Comparison of ENCODE assay signal across 8 cellular contexts in genomic region chr4:177309525-177310371, GRCh38. TPM values are rescaled to one million over a fixed set of nuclear protein-coding genes. Genes with fewer than 3 reads are reported as not detected.
DNase-seq lines count a peak whose midpoint lies in the region; ATAC-seq lines count a peak whose summit lies in the region.

NEIL3 (plus strand) TSS chr4:177309874; CDS start chr4:177309954, 80 bp downstream.

- H3K4me1 Mint-ChIP-seq in CD4-positive, CD25-positive, alpha-beta regulatory T cell, result peaks cover 7 to 56% (median 29%) of the 10 kb centered on the region in 4 donors

- no peaks in the 10 kb centered on the region for H3K27me3 ChIP-seq in CD4-positive, CD25-positive, alpha-beta regulatory T cell (ENCODE audit: control insufficient read depth, insufficient read depth, low read length)
- H3K27me3 ChIP-seq in ectodermal cell (ENCODE audit: control insufficient read depth, insufficient read depth, low read length, poor library complexity, severe bottlenecking), result no peaks in the 10 kb centered on the region

- no peaks in the 10 kb centered on the region for H3K9me3 Mint-ChIP-seq in CD4-positive, CD25-positive, alpha-beta regulatory T cell

- 2% methylated on average over 52 of the region's 52 CpGs for WGBS in ectodermal cell, 2 experiments

- peak within 1 kb of the TSS; percentile 86 for H3K27ac ChIP-seq in CD4-positive, CD25-positive, alpha-beta regulatory T cell (ENCODE audit: insufficient read depth, low read length, poor library complexity, severe bottlenecking)
- H3K27ac ChIP-seq in ectodermal cell (ENCODE audit: insufficient read depth, low read depth, low read length, poor library complexity, severe bottlenecking), result no peak within 1 kb of the TSS

- DNase-seq in CD4-positive, CD25-positive, alpha-beta regulatory T cell, result peak; percentile 93 to 97 (median 94)
- DNase-seq in NCI-H82 (lab: John Stamatoyannopoulos, UW), result peak; percentile 94
- DNase-seq in activated CD4-positive, alpha-beta T cell treated with anti-CD3 and anti-CD28 coated beads, Interleukin-2, amount 50 U/mL, for 48 hours, result peak; percentile 98 to 99
- peak; percentile 88 to 93 for DNase-seq in lung microvascular endothelial cell (ENCODE audit: low read depth in 2 of 2)
- peak; percentile 90 to 97 (median 92) for DNase-seq in stimulated activated CD4-positive, alpha-beta T cell treated with anti-CD3 and anti-CD28 coated beads, TNF-alpha, amount 100 ng/mL, for 4 hours (ENCODE audit: low read depth in 3 of 3)

- no peaks in the 10 kb centered on the region for H3K36me3 Mint-ChIP-seq in CD4-positive, CD25-positive, alpha-beta regulatory T cell

- peak within 1 kb of the TSS; percentile 98 for H3K4me3 ChIP-seq in CD4-positive, CD25-positive, alpha-beta regulatory T cell (ENCODE audit: low read depth, low read length)
- H3K4me3 ChIP-seq in ectodermal cell (ENCODE audit: insufficient read depth, low read depth, low read length), result peak within 1 kb of the TSS; percentile 81

- H3K4me3 Mint-ChIP-seq in CD4-positive, CD25-positive, alpha-beta regulatory T cell, result peak within 1 kb of the TSS; percentile 83 to 92 (median 90)

- H3K4me1 ChIP-seq in CD4-positive, CD25-positive, alpha-beta regulatory T cell (ENCODE audit: control insufficient read depth, insufficient read depth, low read length, poor library complexity, severe bottlenecking), result peaks cover 44% of the 10 kb centered on the region
- no peaks in the 10 kb centered on the region for H3K4me1 ChIP-seq in ectodermal cell (ENCODE audit: control insufficient read depth, insufficient read depth, low read length)

- H3K36me3 ChIP-seq in CD4-positive, CD25-positive, alpha-beta regulatory T cell (ENCODE audit: control insufficient read depth, insufficient read depth, low read length), result no peaks in the 10 kb centered on the region
- H3K36me3 ChIP-seq in ectodermal cell (ENCODE audit: control insufficient read depth, insufficient read depth, low read length), result no peaks in the 10 kb centered on the region

- no peaks in the 10 kb centered on the region for H3K27me3 Mint-ChIP-seq in CD4-positive, CD25-positive, alpha-beta regulatory T cell

- ATAC-seq in CD4-positive, CD25-positive, alpha-beta regulatory T cell (ENCODE audit: low read depth in 2 of 2), result peak; percentile 84 to 86
- ATAC-seq in GM19397 (IDR thresholded peaks at IDR 0.05; ENCODE audit: unreplicated experiment) (peak; percentile 90), HG03565 (IDR thresholded peaks at IDR 0.05; ENCODE audit: unreplicated experiment) (peak; percentile 78)

- peak within 1 kb of the TSS; percentile 86 to 91 (median 88) for H3K27ac Mint-ChIP-seq in CD4-positive, CD25-positive, alpha-beta regulatory T cell

- no peaks in the 10 kb centered on the region for H3K9me3 ChIP-seq in CD4-positive, CD25-positive, alpha-beta regulatory T cell (ENCODE audit: control insufficient read depth in 2 of 2, low read length in 2 of 2)
- no peaks in the 10 kb centered on the region for H3K9me3 ChIP-seq in ectodermal cell (ENCODE audit: control insufficient read depth, low read length)

RNA-seq across cellular contexts. Expression of gene NEIL3, which starts in this region (rescaled TPM):
- 5.0 TPM for total RNA-seq in CD4-positive, CD25-positive, alpha-beta regulatory T cell
- polyA plus RNA-seq in CD4-positive, CD25-positive, alpha-beta regulatory T cell, result 1 to 10 TPM in 1 of 4 donors, under 1 TPM in 3; 0.39 to 2.7 (median 0.71) TPM
- 10.8 TPM for polyA plus RNA-seq in ectodermal cell (2013, experiment 1 of 4)
- 10.0 TPM for polyA plus RNA-seq in ectodermal cell (2013, experiment 2 of 4)
- 10.6 TPM for polyA plus RNA-seq in ectodermal cell (2013, experiment 3 of 4)
- polyA plus RNA-seq in ectodermal cell (2013, experiment 4 of 4), result 8.4 TPM
- 1.2 and 2.4 TPM in 2 replicates for total RNA-seq in lung microvascular endothelial cell
